18 cellular contexts compared by ENCODE assay signal in the genomic region with DNA sequence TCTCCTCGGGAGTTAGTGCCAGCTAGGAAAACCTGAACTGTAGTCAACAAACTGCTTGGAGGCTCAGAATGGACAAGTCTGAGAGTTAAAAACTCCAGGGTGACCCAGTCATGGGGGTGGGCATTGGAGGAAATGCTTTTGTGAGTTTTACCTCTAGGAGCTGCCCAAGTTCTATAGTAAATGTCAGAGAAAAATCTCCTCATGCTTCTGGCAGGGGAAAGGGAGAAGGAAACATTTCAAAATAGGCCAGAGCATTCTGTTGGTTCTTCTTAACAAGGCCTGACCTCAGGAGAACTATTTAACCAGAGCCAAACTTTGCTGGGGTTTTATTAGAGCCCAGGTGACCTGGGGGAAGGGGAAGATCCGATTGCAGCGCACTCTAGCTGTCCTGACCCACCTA. TPM values are rescaled to one million over a fixed set of nuclear protein-coding genes. Genes with fewer than 3 reads are reported as not detected.
A peak's percentile ranks its signal among the peaks of the same experiment; 100 is the strongest.
DNase-seq lines count a peak whose midpoint lies in the region; ATAC-seq, FAIRE-seq and TF ChIP-seq lines count a peak whose summit lies in the region.
"Had no signal": no experiment of that assay in that cellular context is flagged by ENCODE, and none has a peak within 500 bp of the region (broad histone marks: within the 10 kb centered on the region; RNA-seq: fewer than 3 reads in every experiment).

No MANE protein-coding gene starts in this region.

- H3K36me3 Mint-ChIP-seq in nephron progenitor cell (ENCODE audit: low read depth): no peaks in the 10 kb centered on the region
- H3K36me3 Mint-ChIP-seq: brain had no signal

- H3K27me3 ChIP-seq in lower lobe of right lung (ENCODE audit: low read depth): no peaks in the 10 kb centered on the region

- peak overlapping the region; percentile 19 for H3K27ac Mint-ChIP-seq in nephron progenitor cell
- H3K27ac Mint-ChIP-seq: activated CD8-positive, alpha-beta T cell treated with anti-CD3 and anti-CD28 coated beads, Interleukin-2, amount 10 ng/mL, durations not matched to agents 7 days and 5 days; B cell; brain had no signal

- H3K4me3 Mint-ChIP-seq in nephron progenitor cell: no peak overlapping the region
- H3K4me3 Mint-ChIP-seq: activated CD8-positive, alpha-beta T cell treated with anti-CD3 and anti-CD28 coated beads, Interleukin-2, amount 10 ng/mL, durations not matched to agents 7 days and 5 days; B cell; brain; immature natural killer cell had no signal

- H3K36me3 ChIP-seq in kidney (ENCODE audit: control insufficient read depth in 1 of 2, insufficient read depth in 2 of 2, low read length in 2 of 2) (no peaks in the 10 kb centered on the region), lower lobe of right lung (no peaks in the 10 kb centered on the region)

- TF ChIP-seq POLR2A in GM12892 (IDR thresholded peaks at IDR 0.05; ENCODE audit: low read depth, low read length): no peak

- intact Hi-C loops in kidney (cut with DNase I): no loop called here
- intact Hi-C loops in lower lobe of right lung (cut with DNase I): no loop called here

- H3K4me1 ChIP-seq in kidney (ENCODE audit: control insufficient read depth in 1 of 2, insufficient read depth in 1 of 2, low read depth in 1 of 2, low read length in 2 of 2) (peaks cover 3 to 7% of the 10 kb centered on the region in 2 donors), lower lobe of right lung (peaks cover 15% of the 10 kb centered on the region)

- peak; percentile 41 for DNase-seq in GDM1 (lab: John Stamatoyannopoulos, UW)
- no peak for DNase-seq in GM13977 (ENCODE audit: low spot score)
- no peak for DNase-seq in nephron progenitor cell
- no peak for DNase-seq in kidney
- DNase-seq in lower lobe of right lung: no peak
- DNase-seq in GM12892 (ENCODE audit: insufficient read length): no peak
- DNase-seq in dermis blood vessel endothelial cell: no peak
- DNase-seq: activated CD8-positive, alpha-beta T cell treated with anti-CD3 and anti-CD28 coated beads, Interleukin-2, amount 10 ng/mL, durations not matched to agents 7 days and 5 days; DMS 273 treated with DMSO at 0.1 percent for 48 hours; effector CD8-positive, alpha-beta T cell; foreskin melanocyte; immature natural killer cell; stimulated activated naive CD4-positive, alpha-beta T cell treated with Interleukin-2 at 50 U/mL for 16 hours had no signal

- peaks cover 16% of the 10 kb centered on the region for H3K9me3 Mint-ChIP-seq in nephron progenitor cell
- H3K9me3 Mint-ChIP-seq: IgD-negative memory B cell, immature natural killer cell had no signal

- FAIRE-seq in kidney (lab: Jason Lieb, UNC): no peak
- no peak for FAIRE-seq in GM12892 (lab: Jason Lieb, UNC)

- H3K27ac ChIP-seq in VCaP (no peak overlapping the region), kidney (ENCODE audit: low read depth in 2 of 2, low read length in 2 of 2) (no peak overlapping the region), lower lobe of right lung (no peak overlapping the region)
- H3K27ac ChIP-seq: SK-N-MC had no signal

- TF ChIP-seq CTCF in GM13977 (IDR thresholded peaks at IDR 0.05; ENCODE audit: extremely low read depth, insufficient read depth, missing control alignments): peak; percentile 23
- 0 out of 2 replicates have a peak, but pooled peaks have one; percentile 7 for TF ChIP-seq CTCF in VCaP (conservative IDR thresholded peaks at IDR 0.05)
- TF ChIP-seq CTCF in nephron progenitor cell (IDR thresholded peaks at IDR 0.05): no peak
- TF ChIP-seq CTCF in kidney (IDR thresholded peaks at IDR 0.05; ENCODE audit: borderline replicate concordance, extremely low read depth, insufficient read depth): no peak
- no peak for TF ChIP-seq CTCF in lower lobe of right lung (IDR thresholded peaks at IDR 0.05)

- no peak for ATAC-seq in lower lobe of right lung
- ATAC-seq: activated CD8-positive, alpha-beta T cell treated with anti-CD3 and anti-CD28 coated beads, Interleukin-2, amount 10 ng/mL, durations not matched to agents 7 days and 5 days had no signal

- no peak overlapping the region for H3K9ac ChIP-seq in kidney (ENCODE audit: low read length in 2 of 2)

- in situ Hi-C loops in GM13977 (cut with MboI; ENCODE audit: low pct_unique_long_range_greater_than_20kb, low sequenced_read_pairs, unreplicated experiment): no loop called here

- no peak overlapping the region for H3K4me3 ChIP-seq in kidney (ENCODE audit: low read length in 2 of 2)
- no peak overlapping the region for H3K4me3 ChIP-seq in lower lobe of right lung
- H3K4me3 ChIP-seq: SK-N-MC had no signal

- no peaks in the 10 kb centered on the region for H3K9me3 ChIP-seq in kidney (ENCODE audit: control insufficient read depth in 1 of 2, low read length in 2 of 2)
- H3K9me3 ChIP-seq in lower lobe of right lung: no peaks in the 10 kb centered on the region

- H3K27me3 Mint-ChIP-seq in nephron progenitor cell (ENCODE audit: low read depth, poor library complexity): peaks cover 8% of the 10 kb centered on the region
- H3K27me3 Mint-ChIP-seq: B cell, brain, IgD-negative memory B cell had no signal

- peaks cover 13% of the 10 kb centered on the region for H3K4me1 Mint-ChIP-seq in nephron progenitor cell

RNA-seq across cellular contexts. Expression of gene NINJ2, which starts 12.3 kb away (rescaled TPM):
- 2.8 TPM for total RNA-seq in kidney
- 0.69 TPM for polyA plus RNA-seq in kidney (ENCODE audit: insufficient read depth, low read depth, low replicate concordance)
- total RNA-seq in lower lobe of right lung: 18.1 TPM
- polyA plus RNA-seq in GM12892 (2012; ENCODE audit: missing spikeins): 23.4 TPM
- 1.2 and 4.8 TPM in 2 replicates for total RNA-seq in dermis blood vessel endothelial cell

Comparison
In these comparisons a context has a peak if more than half of its experiments do, and no peak if none do; other contexts are left out.
1. CTCF ChIP-seq: peak in GM13977 (single experiment) and VCaP (single experiment); none in nephron progenitor cell (single experiment), kidney (single experiment) and lower lobe of right lung (single experiment).